In genomic region chr19:45691516-45692186, GRCh38 we compare ENCODE assay signal across 8 cellular contexts. TPM values are rescaled to one million over a fixed set of nuclear protein-coding genes. Genes with fewer than 3 reads are reported as not detected.
DNase-seq lines count a peak whose midpoint lies in the region; ATAC-seq and TF ChIP-seq lines count a peak whose summit lies in the region.

Gene SNRPD2 (minus strand): TSS chr19:45691953. CDS start chr19:45691888, 65 bp downstream.

- H3K27ac ChIP-seq in HL-60 (replicated peaks) (peak within 1 kb of the TSS; percentile 91), endodermal cell (ENCODE audit: low read depth, low read length) (peak within 1 kb of the TSS; percentile 84)

- no peaks in the 10 kb centered on the region for H3K4me1 Mint-ChIP-seq in endodermal cell

- H3K4me3 ChIP-seq in HL-60 (replicated peaks; ENCODE audit: insufficient read depth, low read length) (peak within 1 kb of the TSS; percentile 93), endodermal cell (ENCODE audit: low read length) (peak within 1 kb of the TSS; percentile 95)

- TF ChIP-seq CTCF in HL-60 (IDR thresholded peaks at IDR 0.05; ENCODE audit: insufficient read depth, low read length) (no peak), endodermal cell (conservative IDR thresholded peaks at IDR 0.05) (peak; percentile 14)

- H3K36me3 Mint-ChIP-seq in endodermal cell (ENCODE audit: low read depth): peaks cover 47% of the 10 kb centered on the region

- peak; percentile 94 for DNase-seq in COLO668 (lab: John Stamatoyannopoulos, UW; ENCODE audit: unreplicated experiment)
- peak; percentile 95 for DNase-seq in HL-60 (ENCODE audit: low read depth in 1 of 2, low spot score in 1 of 2)
- DNase-seq in NK-92 treated with Interleukin-12 subunit alpha and Interleukin-12 subunit beta, amount 100 ng/mL, for 24 hours (lab: John Stamatoyannopoulos, UW): peak; percentile 94
- DNase-seq in activated CD8-positive, alpha-beta memory T cell treated with anti-CD3 and anti-CD28 coated beads for 48 hours (ENCODE audit: low read depth in 2 of 3, low spot score in 2 of 3): peak in 2 of 3 experiments; percentile 85 to 88
- DNase-seq in endodermal cell: peak; percentile 98
- peak; percentile 97 for DNase-seq in mesenteric fat pad (ENCODE audit: low spot score)
- peak; percentile 88 for DNase-seq in stimulated activated CD8-positive, alpha-beta memory T cell treated with anti-CD3 and anti-CD28 coated beads, Interleukin-15, amount 100 ng/mL, for 1 hour (ENCODE audit: low read depth)

- H3K9me3 ChIP-seq in endodermal cell (ENCODE audit: control insufficient read depth, low read length): no peaks in the 10 kb centered on the region

- peak; percentile 39 for ATAC-seq in GM19463 (IDR thresholded peaks at IDR 0.05; ENCODE audit: unreplicated experiment)

- H3K36me3 ChIP-seq in endodermal cell (ENCODE audit: control insufficient read depth, insufficient read depth, low read length): peaks cover 43% of the 10 kb centered on the region

- H3K9me3 Mint-ChIP-seq in endodermal cell: no peaks in the 10 kb centered on the region

- H3K27ac Mint-ChIP-seq in endodermal cell: peak within 1 kb of the TSS; percentile 99

- 0 to 1% methylated on average over 24 to 36 of the region's 36 CpGs for WGBS in endodermal cell (ENCODE audit: insufficient coverage in 1 of 2, insufficient read length in 1 of 2), 2 experiments

- H3K4me3 Mint-ChIP-seq in endodermal cell: peak within 1 kb of the TSS; percentile 93

- peak within 1 kb of the TSS; percentile 88 for H3K9ac ChIP-seq in endodermal cell (ENCODE audit: extremely low read depth, low read length, poor library complexity, severe bottlenecking)

- H3K27me3 Mint-ChIP-seq in endodermal cell (ENCODE audit: insufficient read depth): no peaks in the 10 kb centered on the region

- no peaks in the 10 kb centered on the region for H3K4me1 ChIP-seq in endodermal cell (ENCODE audit: control insufficient read depth, insufficient read depth, low read length)

- H3K27me3 ChIP-seq in HL-60 (ENCODE audit: insufficient read depth, poor library complexity, severe bottlenecking) (no peaks in the 10 kb centered on the region), endodermal cell (ENCODE audit: control insufficient read depth, insufficient read depth, low read length, poor library complexity, severe bottlenecking) (no peaks in the 10 kb centered on the region)

RNA-seq across cellular contexts. Expression of gene SNRPD2, which starts in this region (rescaled TPM):
- total RNA-seq in endodermal cell: 100 to 1,000 TPM; 644 to 654 TPM
- polyA plus RNA-seq in endodermal cell (2013, experiment 1 of 2): 524 TPM
- polyA plus RNA-seq in endodermal cell (2013, experiment 2 of 2): 537 TPM
- 239 TPM for total RNA-seq in mesenteric fat pad

Comparison
In these comparisons a context has a peak if more than half of its experiments do, and no peak if none do; other contexts are left out.
1. Peak in every context shown above with its lines: DNase-seq, ATAC-seq, H3K4me3 ChIP-seq and H3K27ac ChIP-seq.